In genomic region chr4:172850838-172851237, GRCh38 we compare ENCODE assay signal across 18 cellular contexts.
DNase-seq lines count a peak whose midpoint lies in the region; TF ChIP-seq lines count a peak whose summit lies in the region.
"Had no signal": no experiment of that assay in that cellular context is flagged by ENCODE, and none has a peak within 500 bp of the region (broad histone marks: within the 10 kb centered on the region; RNA-seq: fewer than 3 reads in every experiment).

No MANE protein-coding gene starts in this region.

- TF ChIP-seq CTCF in SK-N-SH (IDR thresholded peaks at IDR 0.05) (no peak), type B pancreatic cell (conservative IDR thresholded peaks at IDR 0.05) (no peak)

- H2AFZ ChIP-seq in GM23248 (peak overlapping the region; percentile 12), SK-N-SH (ENCODE audit: low read depth) (peak overlapping the region; percentile 37; the same call in 1 of the 2 replicates)

- in situ Hi-C loops in GM23248 (cut with MboI) = no loop called here

- H3K36me3 Mint-ChIP-seq in type B pancreatic cell = no peaks in the 10 kb centered on the region

- H4K20me1 ChIP-seq in GM23248 (ENCODE audit: insufficient read depth) = no peaks in the 10 kb centered on the region
- no peaks in the 10 kb centered on the region for H4K20me1 ChIP-seq in SK-N-SH (ENCODE audit: insufficient read depth)

- TF ChIP-seq EP300 in SK-N-SH (IDR thresholded peaks at IDR 0.05; ENCODE audit: borderline replicate concordance in 1 of 2, low read depth in 1 of 2, low read length in 1 of 2) = peak in 1 of 2 experiments; percentile 68; a peak in 1 of 4 replicates

- H3K9me3 ChIP-seq in GM23248 (ENCODE audit: low read depth) = no peaks in the 10 kb centered on the region
- H3K9me3 ChIP-seq in SK-N-SH = no peaks in the 10 kb centered on the region
- H3K9me3 ChIP-seq: ovary, suprapubic skin had no signal

- H3K79me2 ChIP-seq in GM23248 (ENCODE audit: insufficient read depth) (no peaks in the 10 kb centered on the region), SK-N-SH (ENCODE audit: insufficient read depth) (no peaks in the 10 kb centered on the region)

- H3K4me2 ChIP-seq in GM23248 (ENCODE audit: unreplicated experiment) = peak overlapping the region; percentile 39
- H3K4me2 ChIP-seq in SK-N-SH = no peak overlapping the region; the same call in 1 of the 2 replicates
- H3K4me2 ChIP-seq: KMS-11 had no signal

- H3K4me1 Mint-ChIP-seq in type B pancreatic cell (ENCODE audit: unreplicated experiment) = no peaks in the 10 kb centered on the region
- H3K4me1 Mint-ChIP-seq: activated B cell treated with CpG ODN at 0.5 μM for 24 hours, B cell had no signal

- DNase-seq in A172 (ENCODE audit: low spot score) (peak; percentile 84), GM23248 (peak; percentile 84), SK-N-SH (no peak), fibroblast of peridontal ligament (ENCODE audit: extremely low read depth) (peak; percentile 82), superior temporal gyrus (ENCODE audit: extremely low spot score) (no peak), type B pancreatic cell (ENCODE audit: extremely low spot score, unreplicated experiment) (no peak), NCI-H446 treated with DMSO at 0.1 percent for 48 hours (lab: John Stamatoyannopoulos, UW) (no peak), nucleus accumbens (lab: John Stamatoyannopoulos, UW) (no peak)
- DNase-seq: activated B cell treated with CpG ODN at 0.5 μM for 24 hours; activated T-cell treated with anti-CD3 and anti-CD28 coated beads, Interleukin-2, amount 50 U/mL, for 4 hours; ovary; SHP77; stimulated activated CD4-positive, alpha-beta T cell treated with anti-CD3 and anti-CD28 coated beads, Interleukin-4, amount 100 ng/mL, for 24 hours had no signal

- POLR2A ChIA-PET in SK-N-SH (lab: Yijun Ruan, JAX) = no interaction called here

- H3F3A ChIP-seq in GM23248 (ENCODE audit: insufficient read depth) (peaks cover 4% of the 10 kb centered on the region; the same call in 1 of the 2 replicates), SK-N-SH (replicated peaks; ENCODE audit: insufficient read depth) (no peaks in the 10 kb centered on the region)

- H3K27ac Mint-ChIP-seq in type B pancreatic cell = no peak overlapping the region
- H3K27ac Mint-ChIP-seq: activated B cell treated with CpG ODN at 0.5 μM for 24 hours, B cell had no signal

- H3K27ac ChIP-seq in GM23248 = 0 out of 2 replicates have a peak overlapping the region, but pooled peaks have one; percentile 3
- no peak overlapping the region for H3K27ac ChIP-seq in SK-N-SH (ENCODE audit: low read depth in 2 of 2, low read length in 1 of 2)
- H3K27ac ChIP-seq: cardiac muscle cell, KMS-11, ovary, suprapubic skin had no signal

- H3K4me3 Mint-ChIP-seq in type B pancreatic cell = no peak overlapping the region
- H3K4me3 Mint-ChIP-seq: activated B cell treated with CpG ODN at 0.5 μM for 24 hours; activated T-cell treated with anti-CD3 and anti-CD28 coated beads, Interleukin-2, amount 50 U/mL, for 4 hours; B cell had no signal

- WGBS in GM23248 (ENCODE audit: low coverage in 1 of 2, low lambda C conversion rate in 2 of 2, missing lambda C conversion rate in 2 of 2), 2 experiments = 0% methylated on average over 1 of the region's 1 CpG
- WGBS in SK-N-SH (ENCODE audit: low lambda C conversion rate) = 13% methylated on average over 1 of the region's 1 CpG

- TF ChIP-seq RAD21 in SK-N-SH (IDR thresholded peaks at IDR 0.05; ENCODE audit: low read length) = no peak

- H3K4me1 ChIP-seq in GM23248 (ENCODE audit: insufficient read depth) = peaks cover 15% of the 10 kb centered on the region
- peaks cover 0 to 7% of the 10 kb centered on the region in 2 experiments; a peak in 1 of 4 replicates for H3K4me1 ChIP-seq in SK-N-SH (ENCODE audit: control insufficient read depth in 1 of 2, insufficient read depth in 2 of 2, low read depth in 1 of 2, low read length in 1 of 2)
- H3K4me1 ChIP-seq: suprapubic skin had no signal

- CTCF ChIA-PET in SK-N-SH (lab: Yijun Ruan, JAX) = no interaction called here

- H3K27me3 ChIP-seq in GM23248 (replicated peaks; ENCODE audit: insufficient read depth) = no peaks in the 10 kb centered on the region
- no peaks in the 10 kb centered on the region for H3K27me3 ChIP-seq in SK-N-SH (ENCODE audit: insufficient read depth)
- H3K27me3 ChIP-seq: cardiac muscle cell, ovary, suprapubic skin had no signal

- no peak overlapping the region for H3K9ac ChIP-seq in GM23248
- H3K9ac ChIP-seq in SK-N-SH = no peak overlapping the region
- H3K9ac ChIP-seq: KMS-11 had no signal

- no peak overlapping the region for H3K4me3 ChIP-seq in GM23248
- no peak overlapping the region for H3K4me3 ChIP-seq in SK-N-SH (ENCODE audit: low read depth in 2 of 2, low read length in 1 of 2)
- H3K4me3 ChIP-seq: cardiac muscle cell, lung, ovary, suprapubic skin had no signal

- H3K36me3 ChIP-seq in GM23248 (ENCODE audit: low read depth) (no peaks in the 10 kb centered on the region), SK-N-SH (replicated peaks in 1 of 2; ENCODE audit: control insufficient read depth in 1 of 2, insufficient read depth in 2 of 2, low read length in 1 of 2) (no peaks in the 10 kb centered on the region)
- H3K36me3 ChIP-seq: cardiac muscle cell, ovary, suprapubic skin had no signal

- H3K9me2 ChIP-seq in GM23248 (ENCODE audit: insufficient read depth) = no peaks in the 10 kb centered on the region
- H3K9me2 ChIP-seq in SK-N-SH = no peaks in the 10 kb centered on the region

- no peaks in the 10 kb centered on the region for H3K27me3 Mint-ChIP-seq in type B pancreatic cell
- H3K27me3 Mint-ChIP-seq: activated B cell treated with CpG ODN at 0.5 μM for 24 hours, B cell had no signal

- no peaks in the 10 kb centered on the region for H3K9me3 Mint-ChIP-seq in type B pancreatic cell
- H3K9me3 Mint-ChIP-seq: activated B cell treated with CpG ODN at 0.5 μM for 24 hours; activated T-cell treated with anti-CD3 and anti-CD28 coated beads, Interleukin-2, amount 50 U/mL, for 4 hours had no signal

TF ChIP-seq in SK-N-SH, 30 proteins besides CTCF, POLR2A, EP300 and RAD21 (continues in another document):
- no peak for TF ChIP-seq EZH2phosphoT487 (IDR thresholded peaks at IDR 0.05; ENCODE audit: borderline replicate concordance, low read depth)
- no peak for TF ChIP-seq CHD2 (IDR thresholded peaks at IDR 0.05; ENCODE audit: low read length, partially characterized antibody)
- TF ChIP-seq RCOR1 (IDR thresholded peaks at IDR 0.05; ENCODE audit: low read length) = no peak
- TF ChIP-seq PBX3 (IDR thresholded peaks at IDR 0.05) = peak; percentile 36; the same call in 1 of the 2 replicates
- no peak for TF ChIP-seq GABPA (IDR thresholded peaks at IDR 0.05; ENCODE audit: low read depth)
- no peak for TF ChIP-seq ELF1 (IDR thresholded peaks at IDR 0.05)
- no peak; the same call in 1 of the 2 replicates for TF ChIP-seq POLR2AphosphoS5 (IDR thresholded peaks at IDR 0.05; ENCODE audit: low read depth, low read length)
- TF ChIP-seq NRF1 (IDR thresholded peaks at IDR 0.05; ENCODE audit: low read depth, low read length) = no peak
- 0 out of 2 replicates have a peak, but pooled peaks have one; percentile 22 for TF ChIP-seq ZBTB33 (IDR thresholded peaks at IDR 0.05; ENCODE audit: borderline replicate concordance, low read depth)
- peak; percentile 55; the same call in 1 of the 2 replicates for TF ChIP-seq USF1 (IDR thresholded peaks at IDR 0.05; ENCODE audit: borderline replicate concordance, low read depth)
- no peak for TF ChIP-seq RFX5 (IDR thresholded peaks at IDR 0.05; ENCODE audit: low read length)
- no peak for TF ChIP-seq MEF2A (IDR thresholded peaks at IDR 0.05; ENCODE audit: borderline replicate concordance, low read depth)
- no peak for TF ChIP-seq GATA2 (CRISPR knock-in tag; IDR thresholded peaks at IDR 0.05)
- TF ChIP-seq IRF3 (IDR thresholded peaks at IDR 0.05; ENCODE audit: low read depth, low read length) = no peak

Comparison
In these comparisons a context has a peak if more than half of its experiments do, and no peak if none do; other contexts are left out.
1. DNase-seq: peak in A172 (single experiment), GM23248 (single experiment) and fibroblast of peridontal ligament (single experiment); none in SK-N-SH (single experiment), superior temporal gyrus (single experiment), type B pancreatic cell (single experiment), NCI-H446 treated with DMSO at 0.1 percent for 48 hours (single experiment) and nucleus accumbens (0 of 56).